ENCODE assay signal across 8 cellular contexts in genomic region chr19:53467138-53467502, GRCh38. TPM values are rescaled to one million over a fixed set of nuclear protein-coding genes. Genes with fewer than 3 reads are reported as not detected.
DNase-seq lines count a peak whose midpoint lies in the region; ATAC-seq and FAIRE-seq lines count a peak whose summit lies in the region.

No MANE protein-coding gene starts in this region.

- peak; percentile 14 for ATAC-seq in HG02981 (IDR thresholded peaks at IDR 0.05; ENCODE audit: unreplicated experiment)
- peak; percentile 52 for ATAC-seq in stimulated activated effector memory CD8-positive, alpha-beta T cell treated with anti-CD3 and anti-CD28 coated beads, Interleukin-12 subunit alpha, Interleukin-12 subunit beta, amount 100 ng/mL, for 72 hours

- H3K27ac Mint-ChIP-seq in stimulated activated effector memory CD8-positive, alpha-beta T cell treated with anti-CD3 and anti-CD28 coated beads, Interleukin-12 subunit alpha, Interleukin-12 subunit beta, amount 100 ng/mL, for 72 hours = peak overlapping the region; percentile 65

- DNase-seq in activated T-helper 9 cell treated with anti-CD3 and anti-CD28 coated beads, Interleukin-2, amount 50 U/mL, for 16 hours (ENCODE audit: low read depth) = peak; percentile 2
- no peak for DNase-seq in stimulated activated effector memory CD8-positive, alpha-beta T cell treated with anti-CD3 and anti-CD28 coated beads, Interleukin-12 subunit alpha, Interleukin-12 subunit beta, amount 100 ng/mL, for 72 hours (ENCODE audit: low spot score in 2 of 2)
- DNase-seq in OCI-M1 (lab: John Stamatoyannopoulos, UW) (no peak), RCC 7860 (ENCODE audit: low spot score) (no peak), mesenteric fat pad (ENCODE audit: low spot score) (no peak)

- no peak overlapping the region for H3K27ac ChIP-seq in iPS-18a (ENCODE audit: low read length)

- no peak for FAIRE-seq in RCC 7860 (lab: Jason Lieb, UNC)

- peaks cover 16% of the 10 kb centered on the region for H3K4me1 ChIP-seq in iPS-18a (ENCODE audit: control insufficient read depth, low read depth, low read length)

- no peaks in the 10 kb centered on the region for H3K9me3 ChIP-seq in iPS-18a (ENCODE audit: control insufficient read depth, low read depth, low read length)

- no peaks in the 10 kb centered on the region for H3K36me3 ChIP-seq in iPS-18a (ENCODE audit: control insufficient read depth, low read depth, low read length)

- peak overlapping the region; percentile 39 for H3K9ac ChIP-seq in iPS-18a (ENCODE audit: low read length)

- no peaks in the 10 kb centered on the region for H3K27me3 ChIP-seq in iPS-18a (ENCODE audit: control insufficient read depth, insufficient read depth, low read length)

- peak overlapping the region; percentile 78 for H3K4me3 Mint-ChIP-seq in stimulated activated effector memory CD8-positive, alpha-beta T cell treated with anti-CD3 and anti-CD28 coated beads, Interleukin-12 subunit alpha, Interleukin-12 subunit beta, amount 100 ng/mL, for 72 hours

- peaks cover 8% of the 10 kb centered on the region for H3K4me1 Mint-ChIP-seq in stimulated activated effector memory CD8-positive, alpha-beta T cell treated with anti-CD3 and anti-CD28 coated beads, Interleukin-12 subunit alpha, Interleukin-12 subunit beta, amount 100 ng/mL, for 72 hours

- H3K4me3 ChIP-seq in GM08714 (ENCODE audit: low read length) (peak overlapping the region; percentile 89), iPS-18a (ENCODE audit: low read length) (peak overlapping the region; percentile 93)

- H3K9me3 Mint-ChIP-seq in stimulated activated effector memory CD8-positive, alpha-beta T cell treated with anti-CD3 and anti-CD28 coated beads, Interleukin-12 subunit alpha, Interleukin-12 subunit beta, amount 100 ng/mL, for 72 hours = peaks cover 18% of the 10 kb centered on the region

- peaks cover 6% of the 10 kb centered on the region for H3K36me3 Mint-ChIP-seq in stimulated activated effector memory CD8-positive, alpha-beta T cell treated with anti-CD3 and anti-CD28 coated beads, Interleukin-12 subunit alpha, Interleukin-12 subunit beta, amount 100 ng/mL, for 72 hours

RNA-seq across cellular contexts. Expression of gene ZNF813, which starts 0.4 kb away (rescaled TPM):
- total RNA-seq in mesenteric fat pad = 3.6 TPM

RNA-seq across cellular contexts. Expression of gene ZNF761, which starts 35.3 kb away (rescaled TPM):
- 11.0 TPM for total RNA-seq in mesenteric fat pad
